ENCODE assay signal across 1 cellular context in genomic region chr3:10219737-10220136, GRCh38.
TF ChIP-seq lines count a peak whose summit lies in the region.

No MANE protein-coding gene starts in this region.

TF ChIP-seq in IMR-90, 13 proteins besides CTCF, POLR2A, EP300 and RAD21:
- TF ChIP-seq SMC3 (IDR thresholded peaks at IDR 0.05; ENCODE audit: low read depth, low read length) (no peak), RFX5 (IDR thresholded peaks at IDR 0.05; ENCODE audit: low read depth, low read length) (no peak), CEBPB (IDR thresholded peaks at IDR 0.05; ENCODE audit: low read depth, low read length) (no peak), MAZ (IDR thresholded peaks at IDR 0.05; ENCODE audit: borderline replicate concordance, low read depth, low read length) (no peak), CHD1 (IDR thresholded peaks at IDR 0.05; ENCODE audit: low read depth, low read length) (no peak)
TF ChIP-seq in IMR-90: peak in this region for 0.
